ENCODE assay signal across 8 cellular contexts in the genomic region with DNA sequence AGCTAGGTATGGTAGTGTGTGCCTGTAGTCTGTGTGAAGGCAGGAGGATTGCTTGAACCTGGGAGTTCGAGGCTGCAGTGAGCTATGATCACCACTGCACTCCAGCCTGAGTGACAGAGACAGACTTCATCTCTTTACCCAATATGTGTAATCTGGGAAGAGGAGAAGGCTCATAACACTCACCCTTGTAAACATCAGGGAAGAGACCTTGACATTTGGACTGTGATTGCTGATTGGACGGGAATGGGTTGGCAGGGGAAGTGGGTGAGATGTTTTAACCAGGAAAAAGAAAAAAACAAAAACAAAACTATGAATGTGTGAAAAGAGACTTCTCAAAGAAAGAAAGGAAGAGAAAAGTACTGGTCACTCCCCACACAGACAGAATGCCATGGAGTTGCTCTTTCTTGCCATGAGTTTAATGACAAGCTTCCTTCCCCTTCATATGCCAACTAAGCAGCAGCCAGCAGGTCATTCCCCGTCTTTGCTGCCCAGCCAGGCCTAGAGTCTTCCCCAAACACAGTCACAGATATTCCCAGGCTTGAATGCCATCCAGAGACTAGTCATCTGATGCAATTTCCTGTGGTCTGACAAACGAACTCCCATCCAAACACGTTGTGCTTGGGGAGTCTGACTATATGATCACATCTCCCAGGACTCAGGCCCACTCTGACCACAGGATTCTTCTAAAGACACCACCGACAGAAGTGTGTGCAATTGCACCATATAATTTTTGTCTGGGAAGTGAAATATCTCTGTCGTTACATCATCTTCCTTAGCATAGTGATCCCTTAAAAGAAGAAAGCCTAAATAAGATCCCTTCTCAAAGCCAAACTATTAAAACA. TPM values are rescaled to one million over a fixed set of nuclear protein-coding genes. Genes with fewer than 3 reads are reported as not detected.
DNase-seq lines count a peak whose midpoint lies in the region; ATAC-seq, FAIRE-seq and TF ChIP-seq lines count a peak whose summit lies in the region.

No MANE protein-coding gene starts in this region.

- H3K27ac Mint-ChIP-seq in GM23338 (peak overlapping the region; percentile 95), natural killer cell (peak overlapping the region; percentile 90 to 97), nephron progenitor cell (no peak overlapping the region), glutamatergic neuron (ENCODE audit: unreplicated experiment) (no peak overlapping the region)

- no peaks in the 10 kb centered on the region for H4K20me1 ChIP-seq in GM23338 (replicated peaks; ENCODE audit: insufficient read depth)
- no peaks in the 10 kb centered on the region for H4K20me1 ChIP-seq in SK-N-SH (ENCODE audit: insufficient read depth)

- 28% methylated on average over 7 of the region's 7 CpGs for WGBS in SK-N-SH (ENCODE audit: low lambda C conversion rate)
- WGBS in esophagus, 2 donors, result 49 to 50% methylated on average over 7 of the region's 7 CpGs

- H3K27me3 Mint-ChIP-seq in GM23338 (ENCODE audit: insufficient read depth, low read depth, poor library complexity) (peaks cover 10% of the 10 kb centered on the region), natural killer cell (ENCODE audit: low read depth in 2 of 2) (peaks cover 0 to under 1% of the 10 kb centered on the region in 2 donors), nephron progenitor cell (ENCODE audit: low read depth, poor library complexity) (peaks cover 32% of the 10 kb centered on the region), glutamatergic neuron (ENCODE audit: unreplicated experiment) (no peaks in the 10 kb centered on the region)

- peak overlapping the region; percentile 62 for H3K9ac ChIP-seq in SK-N-SH

- H3K79me2 ChIP-seq in GM23338 (replicated peaks; ENCODE audit: insufficient read depth), result no peaks in the 10 kb centered on the region
- no peaks in the 10 kb centered on the region for H3K79me2 ChIP-seq in SK-N-SH (ENCODE audit: insufficient read depth)

- H3K27ac ChIP-seq in GM23338 (ENCODE audit: low read depth) (peak overlapping the region; percentile 64; the same call in 1 of the 2 replicates), SK-N-SH (ENCODE audit: low read depth in 2 of 2, low read length in 1 of 2) (peak overlapping the region in 1 of 2 experiments; percentile 92; a peak in 2 of 4 replicates), esophagus (ENCODE audit: low read depth in 2 of 2, low read length in 1 of 2) (peak overlapping the region; percentile 25 to 58)

- no peak for TF ChIP-seq RAD21 in SK-N-SH (IDR thresholded peaks at IDR 0.05; ENCODE audit: low read length)

- H3K4me2 ChIP-seq in GM23338 (peak overlapping the region; percentile 56; the same call in 1 of the 2 replicates), SK-N-SH (peak overlapping the region; percentile 47)

- CTCF ChIA-PET in SK-N-SH (lab: Yijun Ruan, JAX), result no interaction called here

- H2AFZ ChIP-seq in GM23338, result peak overlapping the region; percentile 89
- H2AFZ ChIP-seq in SK-N-SH (ENCODE audit: low read depth), result peak overlapping the region; percentile 88

- H3K9me3 ChIP-seq in SK-N-SH (no peaks in the 10 kb centered on the region), esophagus (ENCODE audit: control insufficient read depth in 2 of 2, insufficient read depth in 1 of 2, low read depth in 1 of 2, low read length in 1 of 2) (no peaks in the 10 kb centered on the region)

- ATAC-seq in GM23338, result no peak
- ATAC-seq in natural killer cell, result no peak
- no peak for ATAC-seq in HG03520 (IDR thresholded peaks at IDR 0.05; ENCODE audit: unreplicated experiment)

- H3K4me3 Mint-ChIP-seq in GM23338 (no peak overlapping the region; the same call in 2 of the 3 replicates), natural killer cell (peak overlapping the region; percentile 78), nephron progenitor cell (no peak overlapping the region), glutamatergic neuron (ENCODE audit: unreplicated experiment) (no peak overlapping the region)

- H3K36me3 ChIP-seq in GM23338 (ENCODE audit: insufficient read depth), result no peaks in the 10 kb centered on the region
- no peaks in the 10 kb centered on the region for H3K36me3 ChIP-seq in SK-N-SH (replicated peaks in 1 of 2; ENCODE audit: control insufficient read depth in 1 of 2, insufficient read depth in 2 of 2, low read length in 1 of 2)
- H3K36me3 ChIP-seq in esophagus (ENCODE audit: control insufficient read depth in 2 of 2, insufficient read depth in 2 of 2, low read length in 1 of 2), result no peaks in the 10 kb centered on the region

- H3K9me3 Mint-ChIP-seq in GM23338 (peaks cover 12% of the 10 kb centered on the region), natural killer cell (no peaks in the 10 kb centered on the region), nephron progenitor cell (no peaks in the 10 kb centered on the region), glutamatergic neuron (ENCODE audit: unreplicated experiment) (no peaks in the 10 kb centered on the region)

- intact Hi-C loops in natural killer cell (cut with micrococcal nuclease), result loop anchor here (10.0 kb wide), 1 partner anchor 263 kb away; a partner anchor contains a TSS

- H3K36me3 Mint-ChIP-seq in GM23338 (ENCODE audit: low read depth) (no peaks in the 10 kb centered on the region), natural killer cell (no peaks in the 10 kb centered on the region), nephron progenitor cell (ENCODE audit: low read depth) (no peaks in the 10 kb centered on the region), glutamatergic neuron (ENCODE audit: unreplicated experiment) (no peaks in the 10 kb centered on the region)

- no peaks in the 10 kb centered on the region for H3F3A ChIP-seq in GM23338 (replicated peaks; ENCODE audit: low read depth)
- peaks cover 12% of the 10 kb centered on the region for H3F3A ChIP-seq in SK-N-SH (replicated peaks; ENCODE audit: insufficient read depth)

- H3K4me1 Mint-ChIP-seq in GM23338 (peaks cover 24% of the 10 kb centered on the region), natural killer cell (peaks cover 48 to 50% of the 10 kb centered on the region in 2 donors), nephron progenitor cell (peaks cover 25% of the 10 kb centered on the region), glutamatergic neuron (ENCODE audit: low read depth, unreplicated experiment) (no peaks in the 10 kb centered on the region)

- 0 out of 2 replicates have a peak, but pooled peaks cover 6% of the 10 kb centered on the region for H3K9me2 ChIP-seq in GM23338 (ENCODE audit: insufficient read depth)
- H3K9me2 ChIP-seq in SK-N-SH, result no peaks in the 10 kb centered on the region

- POLR2A ChIA-PET in SK-N-SH (lab: Yijun Ruan, JAX), result no interaction called here

- TF ChIP-seq CTCF in GM23338 (conservative IDR thresholded peaks at IDR 0.05; ENCODE audit: low read depth in 2 of 2) (no peak), SK-N-SH (IDR thresholded peaks at IDR 0.05) (no peak), natural killer cell (IDR thresholded peaks at IDR 0.05) (no peak), nephron progenitor cell (IDR thresholded peaks at IDR 0.05) (no peak), glutamatergic neuron (IDR thresholded peaks at IDR 0.05; ENCODE audit: partially characterized antibody, unreplicated experiment) (no peak)

- H3K4me3 ChIP-seq in GM23338 (no peak overlapping the region), SK-N-SH (ENCODE audit: low read depth in 2 of 2, low read length in 1 of 2) (no peak overlapping the region), esophagus (ENCODE audit: low read depth in 1 of 2, low read length in 2 of 2) (no peak overlapping the region)

- DNase-seq in GM23338 (ENCODE audit: low spot score) (no peak), SK-N-SH (no peak), natural killer cell (no peak), nephron progenitor cell (no peak), glutamatergic neuron (no peak), GM19239 (ENCODE audit: insufficient read length, low spot score) (no peak)

- FAIRE-seq in GM19239 (lab: Jason Lieb, UNC), result no peak

- H3K27me3 ChIP-seq in GM23338 (ENCODE audit: insufficient read depth) (no peaks in the 10 kb centered on the region), SK-N-SH (ENCODE audit: insufficient read depth) (no peaks in the 10 kb centered on the region), esophagus (ENCODE audit: control insufficient read depth in 1 of 2, insufficient read depth in 2 of 2, low read length in 2 of 2) (no peaks in the 10 kb centered on the region)

- TF ChIP-seq EP300 in SK-N-SH (IDR thresholded peaks at IDR 0.05; ENCODE audit: borderline replicate concordance in 1 of 2, low read depth in 1 of 2, low read length in 1 of 2), result no peak; a peak in 1 of 4 replicates

- H3K4me1 ChIP-seq in GM23338 (ENCODE audit: insufficient read depth), result peaks cover 18% of the 10 kb centered on the region
- H3K4me1 ChIP-seq in SK-N-SH (ENCODE audit: control insufficient read depth in 1 of 2, insufficient read depth in 2 of 2, low read depth in 1 of 2, low read length in 1 of 2), result peaks cover 4 to 13% of the 10 kb centered on the region in 2 experiments; a peak in 3 of 4 replicates
- peaks cover 2 to 4% of the 10 kb centered on the region in 2 donors for H3K4me1 ChIP-seq in esophagus (ENCODE audit: control insufficient read depth in 2 of 2, insufficient read depth in 2 of 2, low read length in 1 of 2)

RNA-seq across cellular contexts. Expression of a gene that starts 3.6 kb away (rescaled TPM):
- total RNA-seq in GM23338 (2014; rRNA removed; shearing (Covaris generic)), result not detected in 2 replicates
- polyA plus RNA-seq in GM23338 (2016; fragmentation: Nextera tagmentation; extraction: Ambion mirVana), result not detected in 2 replicates
- polyA plus RNA-seq in SK-N-SH (2012; rRNA removed), result 0.02 and 0.03 TPM in 2 replicates
- polyA plus RNA-seq in SK-N-SH (2012; cell fraction: cytosol; rRNA removed), result 0.01 TPM in 2 replicates
- 0.23 and 0.35 TPM in 2 replicates for polyA plus RNA-seq in SK-N-SH (2012; cell fraction: nucleus; rRNA removed)
- 10 to 100 TPM in 1 of 2 donors, 1 to 10 TPM in 1; 9.4 to 26.8 TPM for polyA plus RNA-seq in esophagus
- 100 to 1,000 TPM in 1 of 3 donors, 10 to 100 TPM in 2; 64.2 to 130 (median 97.4) TPM for total RNA-seq in natural killer cell
- total RNA-seq in glutamatergic neuron (ENCODE audit: unreplicated experiment), result not detected

RNA-seq across cellular contexts. Expression of a gene that starts 23.7 kb away (rescaled TPM):
- total RNA-seq in GM23338 (2014; rRNA removed; shearing (Covaris generic)), result 0.19 TPM in 1 of 2 replicates, not detected in the other
- polyA plus RNA-seq in GM23338 (2016; fragmentation: Nextera tagmentation; extraction: Ambion mirVana) (0.17 TPM in 1 of 2 replicates, not detected in the other), SK-N-SH (2012; rRNA removed) (not detected in 2 replicates), esophagus (under 1 TPM; 0.28 to 0.61 TPM)
- polyA plus RNA-seq in SK-N-SH (2012; cell fraction: cytosol; rRNA removed), result not detected in 2 replicates
- polyA plus RNA-seq in SK-N-SH (2012; cell fraction: nucleus; rRNA removed), result not detected in 2 replicates
- total RNA-seq in natural killer cell (under 1 TPM; 0.40 to 0.72 (median 0.43) TPM), glutamatergic neuron (ENCODE audit: unreplicated experiment) (not detected)

RNA-seq across cellular contexts. Expression of a gene that starts 39.1 kb away (rescaled TPM):
- total RNA-seq in GM23338 (2014; rRNA removed; shearing (Covaris generic)), result 1.4 and 2.3 TPM in 2 replicates
- polyA plus RNA-seq in GM23338 (2016; fragmentation: Nextera tagmentation; extraction: Ambion mirVana) (0.38 and 1.2 TPM in 2 replicates), SK-N-SH (2012; rRNA removed) (not detected in 2 replicates), esophagus (1 to 10 TPM in 1 of 2 donors, under 1 TPM in 1; 0.49 to 2.1 TPM)
- polyA plus RNA-seq in SK-N-SH (2012; cell fraction: cytosol; rRNA removed), result not detected in 2 replicates
- not detected in 2 replicates for polyA plus RNA-seq in SK-N-SH (2012; cell fraction: nucleus; rRNA removed)
- total RNA-seq in natural killer cell (not detected), glutamatergic neuron (ENCODE audit: unreplicated experiment) (not detected)

Comparison
In these comparisons a context has a peak if more than half of its experiments do, and no peak if none do; other contexts are left out.
1. H3K27ac Mint-ChIP-seq: peak in GM23338 (single experiment) and natural killer cell (2 of 2); none in nephron progenitor cell (single experiment) and glutamatergic neuron (single experiment).
2. RNA of a gene that starts 3.6 kb away (total RNA-seq): 64.2 to 130 TPM in natural killer cell; not detected in glutamatergic neuron (single experiment) and not detected in GM23338; every median in the first group is over 10 times any median in the second.